23 cellular contexts compared by ENCODE assay signal in genomic region chr2:124668161-124668560, GRCh38.
DNase-seq lines count a peak whose midpoint lies in the region; ATAC-seq and TF ChIP-seq lines count a peak whose summit lies in the region.
"Had no signal": no experiment of that assay in that cellular context is flagged by ENCODE, and none has a peak within 500 bp of the region (broad histone marks: within the 10 kb centered on the region; RNA-seq: fewer than 3 reads in every experiment).

No MANE protein-coding gene starts in this region.

- peaks cover 2% of the 10 kb centered on the region for H3K9me3 Mint-ChIP-seq in glutamatergic neuron (ENCODE audit: unreplicated experiment)

- peaks cover 11% of the 10 kb centered on the region for H3K4me1 Mint-ChIP-seq in glutamatergic neuron (ENCODE audit: low read depth, unreplicated experiment)

- H3K27ac ChIP-seq in SJCRH30, result no peak overlapping the region
- H3K27ac ChIP-seq in ascending aorta, result no peak overlapping the region
- H3K27ac ChIP-seq: Peyer's patch, SJSA1 had no signal

- no peak overlapping the region for H3K4me3 Mint-ChIP-seq in glutamatergic neuron (ENCODE audit: unreplicated experiment)

- H3K4me3 ChIP-seq in SJCRH30 (no peak overlapping the region), ascending aorta (no peak overlapping the region)
- H3K4me3 ChIP-seq: Peyer's patch, SJSA1 had no signal

- peak overlapping the region; percentile 26 for H3K27ac Mint-ChIP-seq in glutamatergic neuron (ENCODE audit: unreplicated experiment)

- TF ChIP-seq CTCF in glutamatergic neuron (IDR thresholded peaks at IDR 0.05; ENCODE audit: partially characterized antibody, unreplicated experiment), result no peak
- TF ChIP-seq CTCF in ascending aorta (IDR thresholded peaks at IDR 0.05), result no peak

- H3K27me3 Mint-ChIP-seq in glutamatergic neuron (ENCODE audit: unreplicated experiment), result no peaks in the 10 kb centered on the region

- no peaks in the 10 kb centered on the region for H3K36me3 Mint-ChIP-seq in glutamatergic neuron (ENCODE audit: unreplicated experiment)

- H3K27me3 ChIP-seq in SJCRH30 (no peaks in the 10 kb centered on the region), ascending aorta (no peaks in the 10 kb centered on the region)
- H3K27me3 ChIP-seq: Peyer's patch, SJSA1 had no signal

- peak; percentile 21 for DNase-seq in D341Med (ENCODE audit: low spot score)
- DNase-seq in ELR (ENCODE audit: low read depth), result peak; percentile 28
- DNase-seq in SJCRH30, result peak; percentile 10 to 23
- no peak for DNase-seq in glutamatergic neuron
- no peak for DNase-seq in ascending aorta (ENCODE audit: low spot score in 2 of 2)
- no peak for DNase-seq in RPMI8226
- DNase-seq in stimulated activated CD8-positive, alpha-beta memory T cell treated with anti-CD3 and anti-CD28 coated beads, Interleukin-4, amount 100 ng/mL, for 48 hours, result no peak
- DNase-seq: ACHN, AML-193, C1 segment of cervical spinal cord, DMS53, H7, KG1, MV-4-11, NCI-H1105 treated with DMSO at 0.1 percent for 48 hours, NCI-H1694 treated with DMSO at 0.1 percent for 48 hours, NCI-H2081 treated with DMSO at 0.1 percent for 48 hours, NCI-H2227 treated with DMSO at 0.1 percent for 48 hours, NCI-H510A treated with DMSO at 0.1 percent for 48 hours, NCI-H82, Peyer's patch had no signal

- no peaks in the 10 kb centered on the region for H3K9me3 ChIP-seq in SJCRH30 (replicated peaks)
- H3K9me3 ChIP-seq in ascending aorta, result no peaks in the 10 kb centered on the region
- H3K9me3 ChIP-seq: Peyer's patch had no signal

- intact Hi-C loops in ascending aorta (cut with DNase I), result no loop called here

- H3K36me3 ChIP-seq in SJCRH30, result no peaks in the 10 kb centered on the region
- H3K36me3 ChIP-seq in ascending aorta, result no peaks in the 10 kb centered on the region
- H3K36me3 ChIP-seq: Peyer's patch, SJSA1 had no signal

- no peak for ATAC-seq in GM18907 (IDR thresholded peaks at IDR 0.05; ENCODE audit: unreplicated experiment)

- H3K4me1 ChIP-seq in SJCRH30 (peaks cover 8% of the 10 kb centered on the region), ascending aorta (no peaks in the 10 kb centered on the region)
- H3K4me1 ChIP-seq: Peyer's patch, SJSA1 had no signal

Comparison
In these comparisons a context has a peak if more than half of its experiments do, and no peak if none do; other contexts are left out.
1. DNase-seq: peak in D341Med (single experiment), ELR (single experiment) and SJCRH30 (2 of 2); none in glutamatergic neuron (single experiment), ascending aorta (0 of 2), RPMI8226 (single experiment) and stimulated activated CD8-positive, alpha-beta memory T cell treated with anti-CD3 and anti-CD28 coated beads, Interleukin-4, amount 100 ng/mL, for 48 hours (single experiment).